In genomic region chr2:36741188-36741587, GRCh38 we compare ENCODE assay signal across 18 cellular contexts. TPM values are rescaled to one million over a fixed set of nuclear protein-coding genes. Genes with fewer than 3 reads are reported as not detected.
A peak's percentile ranks its signal among the peaks of the same experiment; 100 is the strongest.
DNase-seq lines count a peak whose midpoint lies in the region; TF ChIP-seq lines count a peak whose summit lies in the region.
"Had no signal": no experiment of that assay in that cellular context is flagged by ENCODE, and none has a peak within 500 bp of the region (broad histone marks: within the 10 kb centered on the region; RNA-seq: fewer than 3 reads in every experiment).

No MANE protein-coding gene starts in this region.

- peaks cover 36% of the 10 kb centered on the region for H3K27me3 Mint-ChIP-seq in activated naive CD4-positive, alpha-beta T cell treated with anti-CD3 and anti-CD28 coated beads, Interleukin-2, amount 10 ng/mL, durations not matched to agents 7 days and 5 days

- H3K27ac Mint-ChIP-seq in activated naive CD4-positive, alpha-beta T cell treated with anti-CD3 and anti-CD28 coated beads, Interleukin-2, amount 10 ng/mL, durations not matched to agents 7 days and 5 days: no peak overlapping the region
- H3K27ac Mint-ChIP-seq: CD4-positive, CD25-positive, alpha-beta regulatory T cell; CD8-positive, alpha-beta memory T cell; H9 had no signal

- TF ChIP-seq POLR2A in prostate gland (IDR thresholded peaks at IDR 0.05): no peak

- H3K4me3 Mint-ChIP-seq in activated naive CD4-positive, alpha-beta T cell treated with anti-CD3 and anti-CD28 coated beads, Interleukin-2, amount 10 ng/mL, durations not matched to agents 7 days and 5 days: no peak overlapping the region
- H3K4me3 Mint-ChIP-seq: CD4-positive, CD25-positive, alpha-beta regulatory T cell; CD8-positive, alpha-beta memory T cell; H9 had no signal

- H3K27me3 ChIP-seq in prostate gland (replicated peaks; ENCODE audit: insufficient read depth): no peaks in the 10 kb centered on the region

- no peak for TF ChIP-seq CTCF in prostate gland (IDR thresholded peaks at IDR 0.05)

- intact Hi-C loops in prostate gland (cut with DNase I): no loop called here

- 33% methylated on average over 4 of the region's 4 CpGs for WGBS in prostate gland

- CTCF ChIA-PET in activated naive CD4-positive, alpha-beta T cell treated with anti-CD3 and anti-CD28 coated beads, Interleukin-2, amount 10 ng/mL, durations not matched to agents 7 days and 5 days (lab: Charles Lee): no interaction called here

- no peak overlapping the region for H3K4me3 ChIP-seq in Jurkat, Clone E6-1 (ENCODE audit: low read length)
- no peak overlapping the region for H3K4me3 ChIP-seq in prostate gland

- no peaks in the 10 kb centered on the region for H3K9me3 Mint-ChIP-seq in activated naive CD4-positive, alpha-beta T cell treated with anti-CD3 and anti-CD28 coated beads, Interleukin-2, amount 10 ng/mL, durations not matched to agents 7 days and 5 days

- DNase-seq in Jurkat, Clone E6-1 (ENCODE audit: low read depth, low spot score): peak; percentile 45
- DNase-seq in M059J (ENCODE audit: low read depth): peak; percentile 46
- DNase-seq in RPMI7951 (ENCODE audit: low read depth): peak; percentile 56
- DNase-seq in DMS53 (lab: John Stamatoyannopoulos, UW): no peak
- DNase-seq in activated naive CD4-positive, alpha-beta T cell treated with anti-CD3 and anti-CD28 coated beads, Interleukin-2, amount 10 ng/mL, durations not matched to agents 7 days and 5 days: no peak
- no peak for DNase-seq in T1000 (lab: John Stamatoyannopoulos, UW)
- DNase-seq in prostate gland (ENCODE audit: low spot score): no peak
- DNase-seq: ACHN; BE2C; C1 segment of cervical spinal cord; CD8-positive, alpha-beta memory T cell; COR-L47; DMS79; GF-D8; H9; IMR-90 had no signal

- no peaks in the 10 kb centered on the region for H3K36me3 ChIP-seq in prostate gland
- H3K36me3 ChIP-seq: BE2C had no signal

- no peaks in the 10 kb centered on the region for H3K4me1 ChIP-seq in prostate gland (replicated peaks)
- H3K4me1 ChIP-seq: BE2C had no signal

- no peak overlapping the region for H3K27ac ChIP-seq in prostate gland

- H3K4me1 Mint-ChIP-seq in activated naive CD4-positive, alpha-beta T cell treated with anti-CD3 and anti-CD28 coated beads, Interleukin-2, amount 10 ng/mL, durations not matched to agents 7 days and 5 days: peaks cover 15% of the 10 kb centered on the region

- no peaks in the 10 kb centered on the region for H3K9me3 ChIP-seq in prostate gland

- no peaks in the 10 kb centered on the region for H3K36me3 Mint-ChIP-seq in activated naive CD4-positive, alpha-beta T cell treated with anti-CD3 and anti-CD28 coated beads, Interleukin-2, amount 10 ng/mL, durations not matched to agents 7 days and 5 days
- H3K36me3 Mint-ChIP-seq: CD4-positive, CD25-positive, alpha-beta regulatory T cell; CD8-positive, alpha-beta memory T cell had no signal

RNA-seq across cellular contexts. Expression of gene VIT, which starts 44.7 kb away (rescaled TPM):
- not detected for polyA plus RNA-seq in Jurkat, Clone E6-1 (2012; ENCODE audit: insufficient read depth, insufficient read length)
- total RNA-seq in M059J (2014; rRNA removed; shearing (Covaris generic)): 34.0 and 44.7 TPM in 2 replicates
- total RNA-seq in RPMI7951 (2014; rRNA removed; shearing (Covaris generic)): 0.88 and 2.9 TPM in 2 replicates
- 10 to 100 TPM in 1 of 2 donors, 1 to 10 TPM in 1; 2.0 to 10.7 TPM for total RNA-seq in prostate gland
- total RNA-seq: CD4-positive, CD25-positive, alpha-beta regulatory T cell; CD8-positive, alpha-beta memory T cell; H1 had no signal
- polyA plus RNA-seq: CD4-positive, CD25-positive, alpha-beta regulatory T cell; IMR-90 had no signal

Comparison
In these comparisons a context has a peak if more than half of its experiments do, and no peak if none do; other contexts are left out.
1. DNase-seq: peak in Jurkat, Clone E6-1 (single experiment), M059J (single experiment) and RPMI7951 (single experiment); none in DMS53 (single experiment), activated naive CD4-positive, alpha-beta T cell treated with anti-CD3 and anti-CD28 coated beads, Interleukin-2, amount 10 ng/mL, durations not matched to agents 7 days and 5 days (single experiment), T1000 (single experiment) and prostate gland (single experiment).